Comparison of ENCODE assay signal across 26 cellular contexts in the genomic region with DNA sequence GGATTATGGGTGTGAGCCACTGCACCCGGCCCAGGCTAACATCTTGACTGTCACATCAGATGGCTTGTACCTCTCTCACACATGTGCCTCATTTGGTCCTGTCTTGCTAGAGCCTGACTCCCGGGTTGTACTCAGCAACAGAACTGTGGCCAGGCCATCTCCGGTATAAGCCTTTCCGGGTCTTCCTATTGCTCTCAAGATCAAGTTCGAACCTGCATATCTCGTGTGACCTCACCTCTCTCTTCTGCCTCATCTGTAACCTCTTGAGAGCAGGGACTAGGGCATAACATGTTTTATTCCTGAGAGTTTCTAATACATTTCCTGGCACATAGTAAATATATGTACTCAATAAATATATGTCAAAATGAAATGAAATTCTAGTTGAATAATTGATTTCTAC.
"Had no signal": no experiment of that assay in that cellular context is flagged by ENCODE, and none has a peak within 500 bp of the region (broad histone marks: within the 10 kb centered on the region; RNA-seq: fewer than 3 reads in every experiment).

No MANE protein-coding gene starts in this region.

- H3K9me3 ChIP-seq: gastrocnemius medialis, lower lobe of right lung, pancreas, stomach, thoracic aorta, transverse colon had no signal

- H3K4me3 Mint-ChIP-seq: dendritic cell treated with granulocyte-macrophage colony-stimulating factor and Interleukin-4, amounts not matched to agents 40 ng/mL and 50 ng/mL, for 4 days; effector memory CD8-positive, alpha-beta T cell; immature natural killer cell; naive thymus-derived CD4-positive, alpha-beta T cell had no signal

- DNase-seq: cerebellar nuclear complex; effector memory CD8-positive, alpha-beta T cell; gastrocnemius medialis; glutamatergic neuron; immature natural killer cell; kidney; left cardiac atrium; left ventricle myocardium inferior; lower lobe of right lung; mesenchymal stem cell; naive thymus-derived CD4-positive, alpha-beta T cell; occipital lobe; pancreas; right cardiac atrium; small intestine; stimulated activated CD4-positive, alpha-beta T cell treated with anti-CD3 and anti-CD28 coated beads, Interleukin-12 subunit alpha, Interleukin-12 subunit beta, amount 100 ng/mL, for 4 hours; stimulated activated naive CD4-positive, alpha-beta T cell; stomach; substantia nigra; transverse colon had no signal

- H3K36me3 ChIP-seq: gastrocnemius medialis, left ventricle myocardium inferior, lower lobe of right lung, pancreas, stomach, thoracic aorta, transverse colon had no signal

- H3K27ac ChIP-seq: gastrocnemius medialis, left ventricle myocardium inferior, lower lobe of right lung, pancreas, stomach, thoracic aorta, transverse colon had no signal

- FAIRE-seq: colon, endothelial cell of umbilical vein, kidney, pancreas, small intestine had no signal

- H3K36me3 Mint-ChIP-seq: naive thymus-derived CD4-positive, alpha-beta T cell had no signal

- H3K27me3 Mint-ChIP-seq: progenitor cell of endocrine pancreas had no signal

- H3K4me1 ChIP-seq: pancreas, transverse colon had no signal

- H3K4me3 ChIP-seq: gastrocnemius medialis, left ventricle myocardium inferior, lower lobe of right lung, pancreas, stomach, thoracic aorta, transverse colon had no signal

- H3K4me1 Mint-ChIP-seq: immature natural killer cell; naive thymus-derived CD4-positive, alpha-beta T cell had no signal

- H3K9me3 Mint-ChIP-seq: dendritic cell treated with granulocyte-macrophage colony-stimulating factor and Interleukin-4, amounts not matched to agents 40 ng/mL and 50 ng/mL, for 4 days; effector memory CD8-positive, alpha-beta T cell; immature natural killer cell; naive thymus-derived CD4-positive, alpha-beta T cell had no signal

- H3K27me3 ChIP-seq: gastrocnemius medialis, pancreas, stomach, transverse colon had no signal

- ATAC-seq: effector memory CD8-positive, alpha-beta T cell; esophagus mucosa; gastrocnemius medialis; left cardiac atrium; lower lobe of right lung; naive thymus-derived CD4-positive, alpha-beta T cell; pancreas; right cardiac atrium had no signal

- H3K27ac Mint-ChIP-seq: dendritic cell treated with granulocyte-macrophage colony-stimulating factor and Interleukin-4, amounts not matched to agents 40 ng/mL and 50 ng/mL, for 4 days; immature natural killer cell; progenitor cell of endocrine pancreas had no signal
